Comparison of ENCODE assay signal across 8 cellular contexts in the genomic region with DNA sequence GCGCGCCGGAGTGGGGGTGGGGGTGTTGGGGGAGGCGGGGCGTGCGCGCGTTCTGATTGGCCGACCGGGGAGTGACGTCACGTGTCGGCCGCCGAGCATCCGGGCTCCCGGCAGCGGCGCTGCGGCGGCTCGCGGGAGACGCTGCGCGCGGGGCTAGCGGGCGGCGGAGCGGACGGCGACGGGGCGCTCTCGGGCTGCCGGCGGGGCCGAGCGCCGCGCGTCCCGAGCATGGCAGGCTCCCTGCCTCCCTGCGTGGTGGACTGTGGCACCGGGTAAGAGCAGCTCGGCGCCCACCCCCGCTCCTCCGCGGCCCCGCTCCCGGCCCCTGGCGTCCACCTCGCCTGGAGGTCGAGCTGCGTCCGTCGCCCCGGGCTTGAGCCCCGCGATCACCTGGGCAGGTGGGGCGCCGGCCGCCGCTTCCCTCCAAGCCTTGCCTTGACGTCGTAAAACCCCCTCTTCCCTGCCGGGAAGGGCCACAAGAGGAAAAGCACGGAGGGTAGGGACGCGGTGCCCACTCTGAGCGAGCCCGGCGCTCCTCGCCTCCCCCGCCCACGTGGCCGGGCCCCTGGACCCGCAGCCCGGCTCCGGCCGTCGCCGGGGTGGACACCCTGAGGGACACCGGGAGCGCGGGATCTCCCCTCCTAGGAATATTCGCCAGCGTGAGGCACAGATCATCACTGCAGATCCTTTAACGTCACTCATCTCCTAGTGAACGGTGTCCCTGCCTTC. TPM values are rescaled to one million over a fixed set of nuclear protein-coding genes. Genes with fewer than 3 reads are reported as not detected.
DNase-seq lines count a peak whose midpoint lies in the region; ATAC-seq and TF ChIP-seq lines count a peak whose summit lies in the region.

A gene (plus strand): TSS at position 98 of the 729 bp plus-strand sequence. CDS start 131 bp downstream, at position 229.

- no peaks in the 10 kb centered on the region for H3K36me3 Mint-ChIP-seq in activated CD4-positive, alpha-beta T cell treated with anti-CD3 and anti-CD28 coated beads, Interleukin-2, amount 10 ng/mL, durations not matched to agents 24 days and 14 days (ENCODE audit: low read depth)

- POLR2A ChIA-PET in A673 (lab: Charles Lee; ENCODE audit: low non-redundant PET), result no interaction called here

- DNase-seq in A673 (ENCODE audit: low spot score) (peak; percentile 90), NCI-H2196 (lab: John Stamatoyannopoulos, UW; ENCODE audit: unreplicated experiment) (peak; percentile 62), colonic mucosa (peak; percentile 89), left kidney (ENCODE audit: low read depth, low spot score) (peak; percentile 95)
- DNase-seq in activated CD4-positive, alpha-beta T cell treated with anti-CD3 and anti-CD28 coated beads, Interleukin-2, amount 10 ng/mL, durations not matched to agents 24 days and 14 days, result peak; percentile 97
- peak; percentile 94 for DNase-seq in stimulated activated CD4-positive, alpha-beta T cell treated with anti-CD3 and anti-CD28 coated beads, Interleukin-1b, Interleukin-23, amount 100 ng/mL, for 4 hours (ENCODE audit: low read depth in 2 of 2)

- no peaks in the 10 kb centered on the region for H3K9me3 ChIP-seq in A673 (ENCODE audit: low read depth, low read length, poor library complexity, severe bottlenecking)
- H3K9me3 ChIP-seq in colonic mucosa, result no peaks in the 10 kb centered on the region

- H3K27me3 ChIP-seq in A673 (replicated peaks; ENCODE audit: insufficient read depth, low read depth, low read length, poor library complexity) (no peaks in the 10 kb centered on the region), colonic mucosa (no peaks in the 10 kb centered on the region)

- H3K27ac ChIP-seq in A673 (ENCODE audit: low read depth, low read length, poor library complexity, severe bottlenecking) (peak within 1 kb of the TSS; percentile 96), colonic mucosa (peak within 1 kb of the TSS; percentile 50)

- CTCF ChIA-PET in A673 (lab: Charles Lee), result no interaction called here

- H3K27me3 Mint-ChIP-seq in activated CD4-positive, alpha-beta T cell treated with anti-CD3 and anti-CD28 coated beads, Interleukin-2, amount 10 ng/mL, durations not matched to agents 24 days and 14 days, result peaks cover 5% of the 10 kb centered on the region

- ATAC-seq in GM18508 (IDR thresholded peaks at IDR 0.05; ENCODE audit: insufficient read depth, unreplicated experiment), result peak; percentile 39
- ATAC-seq in HG02970 (IDR thresholded peaks at IDR 0.05; ENCODE audit: low FRiP score, unreplicated experiment), result peak; percentile 81

- H3K9me3 Mint-ChIP-seq in activated CD4-positive, alpha-beta T cell treated with anti-CD3 and anti-CD28 coated beads, Interleukin-2, amount 10 ng/mL, durations not matched to agents 24 days and 14 days, result no peaks in the 10 kb centered on the region

- BruUV-seq in A673 (replicated peaks; lab: Mats Ljungman, UMichigan), result no TSS peak

- TF ChIP-seq CTCF in A673 (conservative IDR thresholded peaks at IDR 0.05; ENCODE audit: low read depth, low read length) (no peak), colonic mucosa (IDR thresholded peaks at IDR 0.05) (no peak)

- no peaks in the 10 kb centered on the region for H3K36me3 ChIP-seq in A673 (ENCODE audit: insufficient read depth, low read length, poor library complexity, severe bottlenecking)
- H3K36me3 ChIP-seq in colonic mucosa, result no peaks in the 10 kb centered on the region

- H3K9ac ChIP-seq in colonic mucosa (ENCODE audit: low read depth in 2 of 2, low read length in 2 of 2), result peak within 1 kb of the TSS; percentile 72 to 87

- H3K4me1 Mint-ChIP-seq in activated CD4-positive, alpha-beta T cell treated with anti-CD3 and anti-CD28 coated beads, Interleukin-2, amount 10 ng/mL, durations not matched to agents 24 days and 14 days, result peaks cover 13% of the 10 kb centered on the region

- H3K4me3 Mint-ChIP-seq in activated CD4-positive, alpha-beta T cell treated with anti-CD3 and anti-CD28 coated beads, Interleukin-2, amount 10 ng/mL, durations not matched to agents 24 days and 14 days, result peak within 1 kb of the TSS; percentile 83

- H3K4me3 ChIP-seq in A673 (ENCODE audit: low read depth, low read length, poor library complexity, severe bottlenecking) (peak within 1 kb of the TSS; percentile 97), colonic mucosa (peak within 1 kb of the TSS; percentile 99)

- H3K27ac Mint-ChIP-seq in activated CD4-positive, alpha-beta T cell treated with anti-CD3 and anti-CD28 coated beads, Interleukin-2, amount 10 ng/mL, durations not matched to agents 24 days and 14 days, result peak within 1 kb of the TSS; percentile 93

- H3K4me1 ChIP-seq in A673 (ENCODE audit: insufficient read depth, low read length, poor library complexity, severe bottlenecking) (no peaks in the 10 kb centered on the region), colonic mucosa (no peaks in the 10 kb centered on the region)

- intact Hi-C loops in A673 (cut with micrococcal nuclease; ENCODE audit: unreplicated experiment) (no loop called here), colonic mucosa (cut with DNase I) (no loop called here)
- intact Hi-C loops in activated CD4-positive, alpha-beta T cell treated with anti-CD3 and anti-CD28 coated beads, Interleukin-2, amount 10 ng/mL, durations not matched to agents 24 days and 14 days (cut with micrococcal nuclease), result loop anchor here (1.0 to 10.0 kb wide), 3 partner anchors 84 to 735 kb away; a partner anchor contains a TSS

RNA-seq across cellular contexts. Expression of the gene that starts here (rescaled TPM):
- total RNA-seq in A673 (2021) (19.7 and 19.9 TPM in 2 replicates), colonic mucosa (1 to 10 TPM; 4.2 to 5.1 TPM)
- 9.8 TPM in 2 replicates for total RNA-seq in activated CD4-positive, alpha-beta T cell treated with anti-CD3 and anti-CD28 coated beads, Interleukin-2, amount 10 ng/mL, durations not matched to agents 24 days and 14 days

Comparison
In these comparisons a context has a peak if more than half of its experiments do, and no peak if none do; other contexts are left out.
1. Peak in every context shown above with its lines: DNase-seq, ATAC-seq, H3K4me3 ChIP-seq and H3K27ac ChIP-seq.